Comparison of ENCODE assay signal across 1 cellular context in the genomic region with DNA sequence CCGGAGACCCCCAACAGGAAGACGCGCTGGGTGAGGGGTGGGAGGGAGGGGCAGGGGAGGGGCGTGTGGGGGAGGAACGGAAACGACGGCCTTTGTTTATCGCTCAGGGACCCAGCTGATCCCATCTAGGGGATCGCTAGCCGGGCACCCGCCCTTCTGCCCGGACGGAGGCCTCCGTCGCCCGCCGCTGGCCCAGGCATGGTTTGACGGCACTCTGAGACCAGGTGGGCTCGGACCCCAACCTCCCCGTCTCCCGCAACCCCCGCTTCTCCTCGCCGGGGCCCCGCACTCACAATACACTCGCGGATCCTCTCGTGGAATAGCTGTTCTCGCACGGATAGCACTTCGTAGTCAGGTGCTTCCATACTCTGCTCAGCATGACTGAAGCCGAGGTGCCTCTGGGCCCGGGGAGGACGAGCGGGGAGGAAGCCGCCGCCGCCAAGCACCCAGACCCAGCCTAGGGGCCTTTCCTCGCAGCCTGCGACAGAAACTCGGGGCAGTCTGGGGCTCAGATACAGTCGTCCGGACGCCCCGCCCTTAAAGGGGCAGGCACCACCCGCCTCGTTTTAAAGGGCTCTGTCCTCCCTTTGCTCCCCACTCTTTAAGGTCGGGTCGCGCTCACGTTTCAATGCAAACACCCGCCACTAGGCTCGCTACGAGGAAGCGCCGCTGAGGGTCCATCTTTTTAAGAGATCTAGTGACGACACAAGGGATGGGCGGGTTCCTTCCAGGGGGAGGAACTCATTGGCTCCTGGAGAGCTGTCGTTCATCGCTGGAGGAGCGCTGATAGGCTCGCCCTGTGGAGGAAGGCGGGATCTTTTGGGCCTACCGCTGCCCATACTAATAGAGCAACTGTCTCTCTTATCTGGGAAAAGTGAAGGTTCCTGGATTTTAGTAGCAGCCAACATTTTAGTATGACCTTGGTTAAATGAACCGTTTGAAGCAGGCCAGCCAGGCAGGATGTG.
TF ChIP-seq lines count a peak whose summit lies in the region.

A gene with protein sequence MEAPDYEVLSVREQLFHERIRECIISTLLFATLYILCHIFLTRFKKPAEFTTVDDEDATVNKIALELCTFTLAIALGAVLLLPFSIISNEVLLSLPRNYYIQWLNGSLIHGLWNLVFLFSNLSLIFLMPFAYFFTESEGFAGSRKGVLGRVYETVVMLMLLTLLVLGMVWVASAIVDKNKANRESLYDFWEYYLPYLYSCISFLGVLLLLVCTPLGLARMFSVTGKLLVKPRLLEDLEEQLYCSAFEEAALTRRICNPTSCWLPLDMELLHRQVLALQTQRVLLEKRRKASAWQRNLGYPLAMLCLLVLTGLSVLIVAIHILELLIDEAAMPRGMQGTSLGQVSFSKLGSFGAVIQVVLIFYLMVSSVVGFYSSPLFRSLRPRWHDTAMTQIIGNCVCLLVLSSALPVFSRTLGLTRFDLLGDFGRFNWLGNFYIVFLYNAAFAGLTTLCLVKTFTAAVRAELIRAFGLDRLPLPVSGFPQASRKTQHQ (minus strand): TSS at position 657 of the 965 bp plus-strand sequence. CDS start 292 bp downstream, at position 365.

TF ChIP-seq in GM12878, 131 proteins besides CTCF, POLR2A, EP300 and RAD21 (continued from another document and continues in another):
- TF ChIP-seq, protein P1, sequence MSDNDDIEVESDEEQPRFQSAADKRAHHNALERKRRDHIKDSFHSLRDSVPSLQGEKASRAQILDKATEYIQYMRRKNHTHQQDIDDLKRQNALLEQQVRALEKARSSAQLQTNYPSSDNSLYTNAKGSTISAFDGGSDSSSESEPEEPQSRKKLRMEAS (IDR thresholded peaks at IDR 0.05; ENCODE audit: low read depth, low read length): no peak
- TF ChIP-seq CBX3 (IDR thresholded peaks at IDR 0.05; ENCODE audit: borderline replicate concordance, low read depth) (no peak), JUNB (IDR thresholded peaks at IDR 0.05) (no peak), ZSCAN29 (IDR thresholded peaks at IDR 0.05) (no peak), EGR1 (IDR thresholded peaks at IDR 0.05; ENCODE audit: borderline replicate concordance in 1 of 2, low read depth in 2 of 2, low read length in 2 of 2) (no peak), MYB (IDR thresholded peaks at IDR 0.05; ENCODE audit: borderline replicate concordance, low read depth, low read length) (no peak), POLR2AphosphoS5 (IDR thresholded peaks at IDR 0.05; ENCODE audit: low read length) (peak; percentile 82), CHD2 (IDR thresholded peaks at IDR 0.05; ENCODE audit: borderline replicate concordance, low read depth, low read length) (peak; percentile 87; the same call in 1 of the 2 replicates), CREB1 (IDR thresholded peaks at IDR 0.05; ENCODE audit: low read depth) (peak; percentile 92), BCL11A (IDR thresholded peaks at IDR 0.05; ENCODE audit: low read depth, low read length) (no peak), ZNF207 (IDR thresholded peaks at IDR 0.05; ENCODE audit: borderline replicate concordance) (no peak; the same call in 1 of the 2 replicates), IRF4 (IDR thresholded peaks at IDR 0.05; ENCODE audit: low read depth, low read length) (no peak), HDAC6 (IDR thresholded peaks at IDR 0.05; ENCODE audit: unreplicated experiment) (no peak), SMAD1 (IDR thresholded peaks at IDR 0.05; ENCODE audit: low read depth, partially characterized antibody) (no peak), MEF2A (IDR thresholded peaks at IDR 0.05; ENCODE audit: insufficient read depth, low read depth, low read length) (no peak), STAT3 (IDR thresholded peaks at IDR 0.05; ENCODE audit: low read depth, low read length) (no peak), NR2C2 (IDR thresholded peaks at IDR 0.05; ENCODE audit: borderline replicate concordance, control insufficient read depth, insufficient read length, low read depth) (no peak), HCFC1 (IDR thresholded peaks at IDR 0.05; ENCODE audit: low read length) (no peak), MYC (IDR thresholded peaks at IDR 0.05; ENCODE audit: insufficient read depth, insufficient read length, insufficient replicate concordance, low read length, severe bottlenecking) (no peak), ZNF274 (IDR thresholded peaks at IDR 0.05; ENCODE audit: insufficient read depth, insufficient read length) (no peak), TCF12 (IDR thresholded peaks at IDR 0.05; ENCODE audit: low read depth, low read length) (no peak), BRCA1 (IDR thresholded peaks at IDR 0.05; ENCODE audit: low read depth, low read length) (no peak), ZZZ3 (IDR thresholded peaks at IDR 0.05; ENCODE audit: control insufficient read depth, insufficient read length, low read depth) (no peak), JUND (IDR thresholded peaks at IDR 0.05; ENCODE audit: low read depth, low read length) (no peak), IKZF1 (conservative IDR thresholded peaks at IDR 0.05) (peak; percentile 29; the same call in 1 of the 2 replicates), SIN3A (IDR thresholded peaks at IDR 0.05; ENCODE audit: low read depth, low read length) (no peak), PML (IDR thresholded peaks at IDR 0.05; ENCODE audit: low read length) (peak; percentile 59; the same call in 1 of the 2 replicates), BACH1 (IDR thresholded peaks at IDR 0.05; ENCODE audit: borderline replicate concordance) (peak; percentile 31), NR2F1 (conservative IDR thresholded peaks at IDR 0.05) (peak; percentile 52; the same call in 1 of the 2 replicates), YBX1 (IDR thresholded peaks at IDR 0.05) (no peak), RCOR1 (conservative IDR thresholded peaks at IDR 0.05; ENCODE audit: low read depth, low read length) (no peak), NFXL1 (IDR thresholded peaks at IDR 0.05; ENCODE audit: borderline replicate concordance) (no peak), CBX5 (IDR thresholded peaks at IDR 0.05; ENCODE audit: low read depth) (no peak), IKZF2 (IDR thresholded peaks at IDR 0.05) (peak in 1 of 2 experiments; percentile 22; a peak in 1 of 4 replicates), SMC3 (IDR thresholded peaks at IDR 0.05; ENCODE audit: borderline replicate concordance, low read length) (no peak), TBL1XR1 (IDR thresholded peaks at IDR 0.05; ENCODE audit: low read depth, low read length) (no peak), CREM (IDR thresholded peaks at IDR 0.05; ENCODE audit: low read depth) (peak; percentile 83), GABPA (IDR thresholded peaks at IDR 0.05; ENCODE audit: low read depth) (no peak), RELA (IDR thresholded peaks at IDR 0.05; ENCODE audit: borderline replicate concordance, partially characterized antibody) (no peak), CHD4 (IDR thresholded peaks at IDR 0.05) (no peak), ATF7 (IDR thresholded peaks at IDR 0.05; ENCODE audit: low read depth) (peak; percentile 67)
- TF ChIP-seq, protein P2, sequence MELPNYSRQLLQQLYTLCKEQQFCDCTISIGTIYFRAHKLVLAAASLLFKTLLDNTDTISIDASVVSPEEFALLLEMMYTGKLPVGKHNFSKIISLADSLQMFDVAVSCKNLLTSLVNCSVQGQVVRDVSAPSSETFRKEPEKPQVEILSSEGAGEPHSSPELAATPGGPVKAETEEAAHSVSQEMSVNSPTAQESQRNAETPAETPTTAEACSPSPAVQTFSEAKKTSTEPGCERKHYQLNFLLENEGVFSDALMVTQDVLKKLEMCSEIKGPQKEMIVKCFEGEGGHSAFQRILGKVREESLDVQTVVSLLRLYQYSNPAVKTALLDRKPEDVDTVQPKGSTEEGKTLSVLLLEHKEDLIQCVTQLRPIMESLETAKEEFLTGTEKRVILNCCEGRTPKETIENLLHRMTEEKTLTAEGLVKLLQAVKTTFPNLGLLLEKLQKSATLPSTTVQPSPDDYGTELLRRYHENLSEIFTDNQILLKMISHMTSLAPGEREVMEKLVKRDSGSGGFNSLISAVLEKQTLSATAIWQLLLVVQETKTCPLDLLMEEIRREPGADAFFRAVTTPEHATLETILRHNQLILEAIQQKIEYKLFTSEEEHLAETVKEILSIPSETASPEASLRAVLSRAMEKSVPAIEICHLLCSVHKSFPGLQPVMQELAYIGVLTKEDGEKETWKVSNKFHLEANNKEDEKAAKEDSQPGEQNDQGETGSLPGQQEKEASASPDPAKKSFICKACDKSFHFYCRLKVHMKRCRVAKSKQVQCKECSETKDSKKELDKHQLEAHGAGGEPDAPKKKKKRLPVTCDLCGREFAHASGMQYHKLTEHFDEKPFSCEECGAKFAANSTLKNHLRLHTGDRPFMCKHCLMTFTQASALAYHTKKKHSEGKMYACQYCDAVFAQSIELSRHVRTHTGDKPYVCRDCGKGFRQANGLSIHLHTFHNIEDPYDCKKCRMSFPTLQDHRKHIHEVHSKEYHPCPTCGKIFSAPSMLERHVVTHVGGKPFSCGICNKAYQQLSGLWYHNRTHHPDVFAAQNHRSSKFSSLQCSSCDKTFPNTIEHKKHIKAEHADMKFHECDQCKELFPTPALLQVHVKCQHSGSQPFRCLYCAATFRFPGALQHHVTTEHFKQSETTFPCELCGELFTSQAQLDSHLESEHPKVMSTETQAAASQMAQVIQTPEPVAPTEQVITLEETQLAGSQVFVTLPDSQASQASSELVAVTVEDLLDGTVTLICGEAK (IDR thresholded peaks at IDR 0.05; ENCODE audit: borderline replicate concordance): peak; percentile 17; the same call in 1 of the 2 replicates
- TF ChIP-seq, protein P3, sequence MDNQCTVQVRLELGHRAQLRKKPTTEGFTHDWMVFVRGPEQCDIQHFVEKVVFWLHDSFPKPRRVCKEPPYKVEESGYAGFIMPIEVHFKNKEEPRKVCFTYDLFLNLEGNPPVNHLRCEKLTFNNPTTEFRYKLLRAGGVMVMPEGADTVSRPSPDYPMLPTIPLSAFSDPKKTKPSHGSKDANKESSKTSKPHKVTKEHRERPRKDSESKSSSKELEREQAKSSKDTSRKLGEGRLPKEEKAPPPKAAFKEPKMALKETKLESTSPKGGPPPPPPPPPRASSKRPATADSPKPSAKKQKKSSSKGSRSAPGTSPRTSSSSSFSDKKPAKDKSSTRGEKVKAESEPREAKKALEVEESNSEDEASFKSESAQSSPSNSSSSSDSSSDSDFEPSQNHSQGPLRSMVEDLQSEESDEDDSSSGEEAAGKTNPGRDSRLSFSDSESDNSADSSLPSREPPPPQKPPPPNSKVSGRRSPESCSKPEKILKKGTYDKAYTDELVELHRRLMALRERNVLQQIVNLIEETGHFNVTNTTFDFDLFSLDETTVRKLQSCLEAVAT (IDR thresholded peaks at IDR 0.05): no peak
- TF ChIP-seq, protein P4, sequence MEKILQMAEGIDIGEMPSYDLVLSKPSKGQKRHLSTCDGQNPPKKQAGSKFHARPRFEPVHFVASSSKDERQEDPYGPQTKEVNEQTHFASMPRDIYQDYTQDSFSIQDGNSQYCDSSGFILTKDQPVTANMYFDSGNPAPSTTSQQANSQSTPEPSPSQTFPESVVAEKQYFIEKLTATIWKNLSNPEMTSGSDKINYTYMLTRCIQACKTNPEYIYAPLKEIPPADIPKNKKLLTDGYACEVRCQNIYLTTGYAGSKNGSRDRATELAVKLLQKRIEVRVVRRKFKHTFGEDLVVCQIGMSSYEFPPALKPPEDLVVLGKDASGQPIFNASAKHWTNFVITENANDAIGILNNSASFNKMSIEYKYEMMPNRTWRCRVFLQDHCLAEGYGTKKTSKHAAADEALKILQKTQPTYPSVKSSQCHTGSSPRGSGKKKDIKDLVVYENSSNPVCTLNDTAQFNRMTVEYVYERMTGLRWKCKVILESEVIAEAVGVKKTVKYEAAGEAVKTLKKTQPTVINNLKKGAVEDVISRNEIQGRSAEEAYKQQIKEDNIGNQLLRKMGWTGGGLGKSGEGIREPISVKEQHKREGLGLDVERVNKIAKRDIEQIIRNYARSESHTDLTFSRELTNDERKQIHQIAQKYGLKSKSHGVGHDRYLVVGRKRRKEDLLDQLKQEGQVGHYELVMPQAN (conservative IDR thresholded peaks at IDR 0.05): peak; percentile 88
- TF ChIP-seq, protein P5, sequence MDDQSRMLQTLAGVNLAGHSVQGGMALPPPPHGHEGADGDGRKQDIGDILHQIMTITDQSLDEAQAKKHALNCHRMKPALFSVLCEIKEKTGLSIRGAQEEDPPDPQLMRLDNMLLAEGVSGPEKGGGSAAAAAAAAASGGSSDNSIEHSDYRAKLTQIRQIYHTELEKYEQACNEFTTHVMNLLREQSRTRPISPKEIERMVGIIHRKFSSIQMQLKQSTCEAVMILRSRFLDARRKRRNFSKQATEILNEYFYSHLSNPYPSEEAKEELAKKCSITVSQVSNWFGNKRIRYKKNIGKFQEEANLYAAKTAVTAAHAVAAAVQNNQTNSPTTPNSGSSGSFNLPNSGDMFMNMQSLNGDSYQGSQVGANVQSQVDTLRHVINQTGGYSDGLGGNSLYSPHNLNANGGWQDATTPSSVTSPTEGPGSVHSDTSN (IDR thresholded peaks at IDR 0.05; ENCODE audit: insufficient replicate concordance, low read depth, low read length): peak; percentile 96
- TF ChIP-seq, protein P6, sequence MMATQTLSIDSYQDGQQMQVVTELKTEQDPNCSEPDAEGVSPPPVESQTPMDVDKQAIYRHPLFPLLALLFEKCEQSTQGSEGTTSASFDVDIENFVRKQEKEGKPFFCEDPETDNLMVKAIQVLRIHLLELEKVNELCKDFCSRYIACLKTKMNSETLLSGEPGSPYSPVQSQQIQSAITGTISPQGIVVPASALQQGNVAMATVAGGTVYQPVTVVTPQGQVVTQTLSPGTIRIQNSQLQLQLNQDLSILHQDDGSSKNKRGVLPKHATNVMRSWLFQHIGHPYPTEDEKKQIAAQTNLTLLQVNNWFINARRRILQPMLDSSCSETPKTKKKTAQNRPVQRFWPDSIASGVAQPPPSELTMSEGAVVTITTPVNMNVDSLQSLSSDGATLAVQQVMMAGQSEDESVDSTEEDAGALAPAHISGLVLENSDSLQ (IDR thresholded peaks at IDR 0.05): peak; percentile 98
- TF ChIP-seq, protein P7, sequence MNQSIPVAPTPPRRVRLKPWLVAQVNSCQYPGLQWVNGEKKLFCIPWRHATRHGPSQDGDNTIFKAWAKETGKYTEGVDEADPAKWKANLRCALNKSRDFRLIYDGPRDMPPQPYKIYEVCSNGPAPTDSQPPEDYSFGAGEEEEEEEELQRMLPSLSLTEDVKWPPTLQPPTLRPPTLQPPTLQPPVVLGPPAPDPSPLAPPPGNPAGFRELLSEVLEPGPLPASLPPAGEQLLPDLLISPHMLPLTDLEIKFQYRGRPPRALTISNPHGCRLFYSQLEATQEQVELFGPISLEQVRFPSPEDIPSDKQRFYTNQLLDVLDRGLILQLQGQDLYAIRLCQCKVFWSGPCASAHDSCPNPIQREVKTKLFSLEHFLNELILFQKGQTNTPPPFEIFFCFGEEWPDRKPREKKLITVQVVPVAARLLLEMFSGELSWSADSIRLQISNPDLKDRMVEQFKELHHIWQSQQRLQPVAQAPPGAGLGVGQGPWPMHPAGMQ (IDR thresholded peaks at IDR 0.05; ENCODE audit: borderline replicate concordance): no peak
